In genomic region chr3:125119752-125120369, GRCh38 we compare ENCODE assay signal across 8 cellular contexts.
DNase-seq lines count a peak whose midpoint lies in the region; ATAC-seq and TF ChIP-seq lines count a peak whose summit lies in the region.

No MANE protein-coding gene starts in this region.

- no peaks in the 10 kb centered on the region for H3K36me3 Mint-ChIP-seq in activated naive CD8-positive, alpha-beta T cell treated with anti-CD3 and anti-CD28 coated beads for 36 hours

- no peaks in the 10 kb centered on the region for H3K9me3 ChIP-seq in skeletal muscle satellite cell (replicated peaks; ENCODE audit: low read length)
- no peaks in the 10 kb centered on the region for H3K9me3 ChIP-seq in A673 (ENCODE audit: low read depth, low read length, poor library complexity, severe bottlenecking)

- H3K27me3 ChIP-seq in skeletal muscle satellite cell (ENCODE audit: control insufficient read depth, insufficient read depth, low read length) = no peaks in the 10 kb centered on the region
- no peaks in the 10 kb centered on the region for H3K27me3 ChIP-seq in A673 (replicated peaks; ENCODE audit: insufficient read depth, low read depth, low read length, poor library complexity)

- peak; percentile 59 for ATAC-seq in HG02852 (IDR thresholded peaks at IDR 0.05; ENCODE audit: unreplicated experiment)

- H3K9ac ChIP-seq in skeletal muscle satellite cell (ENCODE audit: low read depth, low read length) = no peak overlapping the region

- no TSS peak for BruUV-seq in A673 (replicated peaks; lab: Mats Ljungman, UMichigan)

- peak overlapping the region; percentile 52 for H3K4me2 ChIP-seq in skeletal muscle satellite cell (ENCODE audit: low read length)

- H3K4me3 ChIP-seq in skeletal muscle satellite cell (ENCODE audit: low read length) = no peak overlapping the region
- no peak overlapping the region for H3K4me3 ChIP-seq in A673 (ENCODE audit: low read depth, low read length, poor library complexity, severe bottlenecking)

- H3K27ac ChIP-seq in A673 (ENCODE audit: low read depth, low read length, poor library complexity, severe bottlenecking) = no peak overlapping the region

- intact Hi-C loops in A673 (cut with micrococcal nuclease; ENCODE audit: unreplicated experiment) = no loop called here

- peaks cover 56% of the 10 kb centered on the region for H3K4me1 Mint-ChIP-seq in activated naive CD8-positive, alpha-beta T cell treated with anti-CD3 and anti-CD28 coated beads for 36 hours

- POLR2A ChIA-PET in A673 (lab: Charles Lee; ENCODE audit: low non-redundant PET) = no interaction called here

- no peaks in the 10 kb centered on the region for H3K9me3 Mint-ChIP-seq in activated naive CD8-positive, alpha-beta T cell treated with anti-CD3 and anti-CD28 coated beads for 36 hours

- peak; percentile 62 for DNase-seq in NK-92 treated with Interleukin-12 subunit alpha and Interleukin-12 subunit beta, amount 100 ng/mL, for 24 hours (lab: John Stamatoyannopoulos, UW)
- DNase-seq in NK-92 (lab: John Stamatoyannopoulos, UW; ENCODE audit: unreplicated experiment) (no peak), A673 (ENCODE audit: low spot score) (no peak), DMS 273 (lab: John Stamatoyannopoulos, UW; ENCODE audit: unreplicated experiment) (no peak), NCI-H2029 (lab: John Stamatoyannopoulos, UW) (no peak)
- DNase-seq in activated naive CD8-positive, alpha-beta T cell treated with anti-CD3 and anti-CD28 coated beads for 36 hours = peak; percentile 70

- peak overlapping the region; percentile 36 for H3K4me3 Mint-ChIP-seq in activated naive CD8-positive, alpha-beta T cell treated with anti-CD3 and anti-CD28 coated beads for 36 hours

- no peak for TF ChIP-seq CTCF in A673 (conservative IDR thresholded peaks at IDR 0.05; ENCODE audit: low read depth, low read length)

- no peaks in the 10 kb centered on the region for H3K36me3 ChIP-seq in skeletal muscle satellite cell (ENCODE audit: insufficient read depth, low read length)
- H3K36me3 ChIP-seq in A673 (ENCODE audit: insufficient read depth, low read length, poor library complexity, severe bottlenecking) = no peaks in the 10 kb centered on the region

- CTCF ChIA-PET in A673 (lab: Charles Lee) = no interaction called here

- H3K27ac Mint-ChIP-seq in activated naive CD8-positive, alpha-beta T cell treated with anti-CD3 and anti-CD28 coated beads for 36 hours = peak overlapping the region; percentile 88

- H3K4me1 ChIP-seq in skeletal muscle satellite cell (ENCODE audit: control insufficient read depth, insufficient read depth, low read length) (peaks cover 34% of the 10 kb centered on the region), A673 (ENCODE audit: insufficient read depth, low read length, poor library complexity, severe bottlenecking) (peaks cover 23% of the 10 kb centered on the region)

- H3K27me3 Mint-ChIP-seq in activated naive CD8-positive, alpha-beta T cell treated with anti-CD3 and anti-CD28 coated beads for 36 hours = no peaks in the 10 kb centered on the region

Comparison
In these comparisons a context has a peak if more than half of its experiments do, and no peak if none do; other contexts are left out.
1. DNase-seq: peak in NK-92 treated with Interleukin-12 subunit alpha and Interleukin-12 subunit beta, amount 100 ng/mL, for 24 hours (single experiment) and activated naive CD8-positive, alpha-beta T cell treated with anti-CD3 and anti-CD28 coated beads for 36 hours (single experiment); none in NK-92 (single experiment), A673 (single experiment), DMS 273 (single experiment) and NCI-H2029 (single experiment).